Comparison of ENCODE assay signal across 9 cellular contexts in the genomic region with DNA sequence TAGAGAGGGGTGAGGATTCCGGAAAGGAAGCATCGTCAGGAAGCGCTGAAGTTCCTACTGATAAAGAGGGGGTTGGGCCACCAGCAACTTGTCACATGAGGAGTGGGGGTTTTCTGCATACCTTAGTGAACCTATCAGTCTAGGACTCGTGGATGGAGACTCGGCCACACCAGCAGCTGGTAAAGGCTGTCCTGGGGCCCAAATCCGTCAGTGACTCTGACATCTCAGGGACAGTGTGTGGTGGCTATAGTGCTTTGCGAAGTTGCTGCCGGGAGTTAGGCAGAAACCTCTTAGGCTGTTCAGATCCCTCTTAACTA. TPM values are rescaled to one million over a fixed set of nuclear protein-coding genes. Genes with fewer than 3 reads are reported as not detected.
DNase-seq lines count a peak whose midpoint lies in the region; TF ChIP-seq lines count a peak whose summit lies in the region.
"Had no signal": no experiment of that assay in that cellular context is flagged by ENCODE, and none has a peak within 500 bp of the region (broad histone marks: within the 10 kb centered on the region; RNA-seq: fewer than 3 reads in every experiment).

No MANE protein-coding gene starts in this region.

- H3K36me3 ChIP-seq in HEK293 (ENCODE audit: control insufficient read depth in 2 of 2, insufficient read depth in 1 of 2, low read length in 2 of 2): no peaks in the 10 kb centered on the region
- H3K36me3 ChIP-seq in liver (ENCODE audit: control insufficient read depth in 4 of 4, insufficient read depth in 3 of 4, low read depth in 1 of 4, low read length in 3 of 4): no peaks in the 10 kb centered on the region
- no peaks in the 10 kb centered on the region for H3K36me3 ChIP-seq in thyroid gland

- H3K9me3 ChIP-seq in HEK293 (ENCODE audit: control insufficient read depth, insufficient read depth, low read depth, low read length) (no peaks in the 10 kb centered on the region), liver (ENCODE audit: control insufficient read depth in 4 of 4, low read length in 3 of 4) (no peaks in the 10 kb centered on the region), thyroid gland (no peaks in the 10 kb centered on the region)

- intact Hi-C loops in thyroid gland (cut with DNase I): no loop called here

- no peak for TF ChIP-seq POLR2A in thyroid gland (IDR thresholded peaks at IDR 0.05)

- H3K4me1 ChIP-seq in HEK293 (ENCODE audit: control insufficient read depth, insufficient read depth, low read length) (no peaks in the 10 kb centered on the region), liver (ENCODE audit: control insufficient read depth in 4 of 4, insufficient read depth in 4 of 4, low read length in 3 of 4) (peaks cover 0 to 14% (median 8%) of the 10 kb centered on the region in 4 donors), thyroid gland (peaks cover 0 to 4% of the 10 kb centered on the region in 2 donors)

- no peak overlapping the region for H3K9ac ChIP-seq in liver (ENCODE audit: low read depth in 1 of 2, low read length in 2 of 2)

- CTCF ChIA-PET in HEK293 (lab: Yijun Ruan, JAX): interaction anchor here (0.5 to 4.1 kb wide), 40 partner anchors 10 to 711 kb away, joined by 3 to 61 read pairs (median 6); a partner anchor contains a TSS

- peak overlapping the region; percentile 34 for H3K27ac Mint-ChIP-seq in activated naive CD8-positive, alpha-beta T cell treated with anti-CD3 and anti-CD28 coated beads for 36 hours

- DNase-seq in AG10803 (ENCODE audit: low read depth): no peak
- DNase-seq in activated naive CD8-positive, alpha-beta T cell treated with anti-CD3 and anti-CD28 coated beads for 36 hours: no peak
- no peak for DNase-seq in SIG-M5 (lab: John Stamatoyannopoulos, UW)
- DNase-seq in SW 1271 (lab: John Stamatoyannopoulos, UW): no peak
- no peak for DNase-seq in thyroid gland
- DNase-seq in stimulated activated CD4-positive, alpha-beta T cell treated with anti-CD3 and anti-CD28 coated beads, Interleukin-12 subunit alpha, Interleukin-12 subunit beta, amount 100 ng/mL, for 4 hours: no peak

- no peaks in the 10 kb centered on the region for H3K36me3 Mint-ChIP-seq in activated naive CD8-positive, alpha-beta T cell treated with anti-CD3 and anti-CD28 coated beads for 36 hours

- peak overlapping the region; percentile 87 for H3K4me3 Mint-ChIP-seq in activated naive CD8-positive, alpha-beta T cell treated with anti-CD3 and anti-CD28 coated beads for 36 hours

- peaks cover 11% of the 10 kb centered on the region for H3K4me1 Mint-ChIP-seq in activated naive CD8-positive, alpha-beta T cell treated with anti-CD3 and anti-CD28 coated beads for 36 hours

- peak overlapping the region; percentile 82 for H3K4me3 ChIP-seq in AG10803 (ENCODE audit: low read length)
- H3K4me3 ChIP-seq in HEK293 (ENCODE audit: low read depth, low read length): peak overlapping the region; percentile 2; the same call in 1 of the 2 replicates
- peak overlapping the region in 1 of 3 donors; percentile 38 for H3K4me3 ChIP-seq in liver (ENCODE audit: low read depth in 1 of 3, low read length in 3 of 3)
- no peak overlapping the region for H3K4me3 ChIP-seq in thyroid gland (replicated peaks in 1 of 3)

- POLR2A ChIA-PET in HEK293 (lab: Yijun Ruan, JAX): interaction anchor here (0.6 to 1.6 kb wide), 5 partner anchors 11 to 340 kb away, joined by 3 to 17 read pairs (median 3); no protein-coding TSS in a partner anchor

- H3K27me3 ChIP-seq in liver (ENCODE audit: control insufficient read depth in 4 of 4, insufficient read depth in 4 of 4, low read length in 3 of 4) (peaks cover 0 to 3% (median 0%) of the 10 kb centered on the region in 4 donors), thyroid gland (no peaks in the 10 kb centered on the region)

- TF ChIP-seq RAD21 in liver (IDR thresholded peaks at IDR 0.05): no peak

- no peaks in the 10 kb centered on the region for H3K9me3 Mint-ChIP-seq in activated naive CD8-positive, alpha-beta T cell treated with anti-CD3 and anti-CD28 coated beads for 36 hours

- WGBS in liver: 16% methylated on average over 8 of the region's 8 CpGs
- 17% methylated on average over 8 of the region's 8 CpGs for WGBS in thyroid gland, 2 donors

- no peak overlapping the region for H3K27ac ChIP-seq in HEK293 (ENCODE audit: extremely low read depth, low read depth, low read length)
- no peak overlapping the region for H3K27ac ChIP-seq in liver (ENCODE audit: low read depth in 1 of 2, low read length in 2 of 2)
- peak overlapping the region in 1 of 3 donors; percentile 32 for H3K27ac ChIP-seq in thyroid gland

- peaks cover 41% of the 10 kb centered on the region for H3K27me3 Mint-ChIP-seq in activated naive CD8-positive, alpha-beta T cell treated with anti-CD3 and anti-CD28 coated beads for 36 hours

- no peak for TF ChIP-seq CTCF in AG10803 (conservative IDR thresholded peaks at IDR 0.05; ENCODE audit: low read length)
- no peak for TF ChIP-seq CTCF in HEK293 (tag by site-specific recombination; IDR thresholded peaks at IDR 0.05)
- no peak for TF ChIP-seq CTCF in liver (IDR thresholded peaks at IDR 0.05; ENCODE audit: low read depth, low read length, missing input control)
- TF ChIP-seq CTCF in thyroid gland (IDR thresholded peaks at IDR 0.05): no peak

TF ChIP-seq in HEK293, 187 proteins besides CTCF, POLR2A, EP300 and RAD21 (continues in another document):
- peak; percentile 42 for TF ChIP-seq ZBTB17 (tag by site-specific recombination; IDR thresholded peaks at IDR 0.05)
- TF ChIP-seq, protein P1, sequence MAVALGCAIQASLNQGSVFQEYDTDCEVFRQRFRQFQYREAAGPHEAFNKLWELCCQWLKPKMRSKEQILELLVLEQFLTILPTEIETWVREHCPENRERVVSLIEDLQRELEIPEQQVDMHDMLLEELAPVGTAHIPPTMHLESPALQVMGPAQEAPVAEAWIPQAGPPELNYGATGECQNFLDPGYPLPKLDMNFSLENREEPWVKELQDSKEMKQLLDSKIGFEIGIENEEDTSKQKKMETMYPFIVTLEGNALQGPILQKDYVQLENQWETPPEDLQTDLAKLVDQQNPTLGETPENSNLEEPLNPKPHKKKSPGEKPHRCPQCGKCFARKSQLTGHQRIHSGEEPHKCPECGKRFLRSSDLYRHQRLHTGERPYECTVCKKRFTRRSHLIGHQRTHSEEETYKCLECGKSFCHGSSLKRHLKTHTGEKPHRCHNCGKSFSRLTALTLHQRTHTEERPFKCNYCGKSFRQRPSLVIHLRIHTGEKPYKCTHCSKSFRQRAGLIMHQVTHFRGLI (tag by site-specific recombination; IDR thresholded peaks at IDR 0.05): 0 out of 2 replicates have a peak, but pooled peaks have one; percentile 54
- no peak for TF ChIP-seq ZBTB7A (tag by site-specific recombination; IDR thresholded peaks at IDR 0.05; ENCODE audit: low read depth)
- no peak for TF ChIP-seq ZNF112 (tag by site-specific recombination; IDR thresholded peaks at IDR 0.05)
- no peak for TF ChIP-seq ZBTB1 (tag by site-specific recombination; IDR thresholded peaks at IDR 0.05)
- no peak for TF ChIP-seq ZNF132 (tag by site-specific recombination; IDR thresholded peaks at IDR 0.05; ENCODE audit: borderline replicate concordance)
- TF ChIP-seq IKZF3 (tag by site-specific recombination; IDR thresholded peaks at IDR 0.05): no peak

TF ChIP-seq in liver, 16 proteins besides CTCF, POLR2A, EP300 and RAD21 (continues in another document):
- TF ChIP-seq FOXA1 (IDR thresholded peaks at IDR 0.05): no peak
- no peak for TF ChIP-seq EGR1 (IDR thresholded peaks at IDR 0.05; ENCODE audit: low read depth in 2 of 2)
- no peak for TF ChIP-seq RXRA (IDR thresholded peaks at IDR 0.05)
- TF ChIP-seq YY1 (IDR thresholded peaks at IDR 0.05): peak; percentile 9
- TF ChIP-seq, protein P2, sequence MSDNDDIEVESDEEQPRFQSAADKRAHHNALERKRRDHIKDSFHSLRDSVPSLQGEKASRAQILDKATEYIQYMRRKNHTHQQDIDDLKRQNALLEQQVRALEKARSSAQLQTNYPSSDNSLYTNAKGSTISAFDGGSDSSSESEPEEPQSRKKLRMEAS (IDR thresholded peaks at IDR 0.05): no peak
- TF ChIP-seq HNF4A (conservative IDR thresholded peaks at IDR 0.05): no peak
- no peak for TF ChIP-seq FOXA2 (IDR thresholded peaks at IDR 0.05)
- TF ChIP-seq GABPA (IDR thresholded peaks at IDR 0.05 in 1 of 2, conservative IDR thresholded peaks at IDR 0.05 in 1 of 2): peak in 1 of 2 donors; percentile 9
- no peak for TF ChIP-seq JUND (IDR thresholded peaks at IDR 0.05)

RNA-seq across cellular contexts. Expression of a gene that starts 16.4 kb away (rescaled TPM):
- not detected for total RNA-seq in activated naive CD8-positive, alpha-beta T cell treated with anti-CD3 and anti-CD28 coated beads for 36 hours
- 10 to 100 TPM in 1 of 2 donors, under 1 TPM in 1; 0.59 to 27.0 TPM for total RNA-seq in liver
- polyA plus RNA-seq in liver: 1 to 10 TPM; 2.9 to 5.7 TPM
- not detected for total RNA-seq in thyroid gland
- total RNA-seq: bronchial epithelial cell had no signal

RNA-seq across cellular contexts. Expression of a gene that starts 18.1 kb away (rescaled TPM):
- 10 to 100 TPM; 94.1 to 99.1 TPM for total RNA-seq in activated naive CD8-positive, alpha-beta T cell treated with anti-CD3 and anti-CD28 coated beads for 36 hours
- total RNA-seq in liver: 10 to 100 TPM; 31.0 to 64.8 TPM
- 10 to 100 TPM; 35.9 to 58.6 TPM for polyA plus RNA-seq in liver
- 100 to 1,000 TPM in 2 of 4 donors, 10 to 100 TPM in 2; 82.8 to 164 (median 114) TPM for total RNA-seq in thyroid gland

RNA-seq across cellular contexts. Expression of a gene that starts 27.4 kb away (rescaled TPM):
- under 1 TPM; 0.36 to 0.54 TPM for total RNA-seq in activated naive CD8-positive, alpha-beta T cell treated with anti-CD3 and anti-CD28 coated beads for 36 hours
- under 1 TPM in 1 of 2 donors, not detected in 1; 0.08 TPM for total RNA-seq in liver
- polyA plus RNA-seq in liver: under 1 TPM in 1 of 2 donors, not detected in 1; 0.05 TPM
- total RNA-seq in thyroid gland: not detected

RNA-seq across cellular contexts. Expression of a gene that starts 53.2 kb away (rescaled TPM):
- total RNA-seq in activated naive CD8-positive, alpha-beta T cell treated with anti-CD3 and anti-CD28 coated beads for 36 hours: 1 to 10 TPM; 4.2 to 4.9 TPM
- total RNA-seq in liver: 100 to 1,000 TPM; 107 to 191 TPM
- 100 to 1,000 TPM in 1 of 2 donors, 10 to 100 TPM in 1; 72.9 to 156 TPM for polyA plus RNA-seq in liver
- total RNA-seq in thyroid gland: 100 to 1,000 TPM; 152 to 212 (median 183) TPM

RNA-seq across cellular contexts. Expression of a gene that starts 58.4 kb away (rescaled TPM):
- total RNA-seq in activated naive CD8-positive, alpha-beta T cell treated with anti-CD3 and anti-CD28 coated beads for 36 hours: not detected
- 1 to 10 TPM; 1.6 to 5.9 TPM for total RNA-seq in liver
- 1 to 10 TPM; 1.5 to 1.6 TPM for polyA plus RNA-seq in liver
- not detected for total RNA-seq in thyroid gland
- total RNA-seq: bronchial epithelial cell had no signal

Comparison
In these comparisons a context has a peak if more than half of its experiments do, and no peak if none do; other contexts are left out.
1. H3K4me3 ChIP-seq: peak in AG10803 (single experiment) and HEK293 (single experiment); none in thyroid gland (0 of 3).